ENCODE assay signal across 9 cellular contexts in the genomic region with DNA sequence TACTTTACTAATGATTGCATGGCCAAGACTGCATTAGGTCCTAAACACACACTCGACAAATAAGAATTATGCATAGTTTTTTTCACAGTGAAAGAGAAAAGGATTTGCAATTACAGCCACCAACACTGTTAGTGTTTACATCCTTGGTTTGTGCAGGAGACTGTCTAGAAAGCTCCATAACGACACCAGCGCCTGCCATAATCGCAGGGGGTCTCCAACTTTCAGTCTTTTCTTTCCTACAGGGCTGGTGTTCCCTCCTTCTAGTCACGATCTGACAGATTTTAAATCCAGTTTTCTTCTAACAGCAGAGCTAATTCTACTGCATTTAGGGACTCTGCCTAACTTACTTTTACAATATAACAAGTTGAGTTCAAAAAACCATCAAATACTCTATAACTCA. TPM values are rescaled to one million over a fixed set of nuclear protein-coding genes. Genes with fewer than 3 reads are reported as not detected.
DNase-seq lines count a peak whose midpoint lies in the region; ATAC-seq, FAIRE-seq and TF ChIP-seq lines count a peak whose summit lies in the region.
"Had no signal": no experiment of that assay in that cellular context is flagged by ENCODE, and none has a peak within 500 bp of the region (broad histone marks: within the 10 kb centered on the region; RNA-seq: fewer than 3 reads in every experiment).

No MANE protein-coding gene starts in this region.

- H3K9me3 ChIP-seq in Karpas-422 (ENCODE audit: low read length): no peaks in the 10 kb centered on the region
- H3K9me3 ChIP-seq in endothelial cell of umbilical vein (replicated peaks; ENCODE audit: control insufficient read depth, insufficient read depth, low read length): no peaks in the 10 kb centered on the region

- H3K27ac ChIP-seq in ACC112 (ENCODE audit: low read depth, low read length) (peak overlapping the region; percentile 54), Karpas-422 (ENCODE audit: low read length) (peak overlapping the region; percentile 87), endothelial cell of umbilical vein (ENCODE audit: insufficient read depth, low read depth, low read length) (peak overlapping the region; percentile 41)

- H3K4me2 ChIP-seq in Karpas-422 (ENCODE audit: low read depth, low read length, poor library complexity, severe bottlenecking) (peak overlapping the region; percentile 74), endothelial cell of umbilical vein (ENCODE audit: insufficient read depth, low read length) (peak overlapping the region; percentile 82)

- H4K20me1 ChIP-seq in Karpas-422 (ENCODE audit: insufficient read depth, low read depth, low read length) (no peaks in the 10 kb centered on the region), endothelial cell of umbilical vein (replicated peaks; ENCODE audit: control insufficient read depth, extremely low read depth, insufficient read depth, low read length) (no peaks in the 10 kb centered on the region)

- H3K4me1 ChIP-seq in ACC112 (ENCODE audit: control insufficient read depth, insufficient read depth, low read length, unreplicated experiment): peaks cover 51% of the 10 kb centered on the region
- peaks cover 66% of the 10 kb centered on the region for H3K4me1 ChIP-seq in Karpas-422 (ENCODE audit: low read length)
- peaks cover 41% of the 10 kb centered on the region for H3K4me1 ChIP-seq in endothelial cell of umbilical vein (ENCODE audit: control insufficient read depth, extremely low read depth, insufficient read depth, low read length)

- dilution Hi-C loops in endothelial cell of umbilical vein (cut with MboI; ENCODE audit: extremely low pct_ligation_motif_present, low sequenced_read_pairs): no loop called here

- CTCF ChIA-PET in endothelial cell of umbilical vein (lab: Charles Lee): interaction anchor here (1.1 to 2.2 kb wide), 6 partner anchors 10 to 78 kb away, joined by 3 to 13 read pairs (median 5); no protein-coding TSS in a partner anchor
- CTCF ChIA-PET in activated CD4-positive, alpha-beta T cell treated with anti-CD3 and anti-CD28 coated beads for 36 hours (lab: Charles Lee): interaction anchor here (1.1 to 1.5 kb wide), 3 partner anchors 17 to 49 kb away, joined by 3 to 7 read pairs (median 3); no protein-coding TSS in a partner anchor

- POLR2A ChIA-PET in endothelial cell of umbilical vein (lab: Charles Lee): interaction anchor here (1.1 to 1.6 kb wide), 2 partner anchors 27 to 57 kb away, joined by 4 read pairs; no protein-coding TSS in a partner anchor
- POLR2A ChIA-PET in activated CD4-positive, alpha-beta T cell treated with anti-CD3 and anti-CD28 coated beads for 36 hours (lab: Charles Lee): no interaction called here

- H3K27me3 ChIP-seq in ACC112 (ENCODE audit: insufficient read depth, low read length): no peaks in the 10 kb centered on the region
- no peaks in the 10 kb centered on the region for H3K27me3 ChIP-seq in Karpas-422 (ENCODE audit: low read length)
- H3K27me3 ChIP-seq in endothelial cell of umbilical vein (ENCODE audit: control insufficient read depth in 2 of 2, insufficient read depth in 2 of 2, low read length in 2 of 2): no peaks in the 10 kb centered on the region

- H3K27me3 Mint-ChIP-seq in neural crest cell (ENCODE audit: low read depth): no peaks in the 10 kb centered on the region
- no peaks in the 10 kb centered on the region for H3K27me3 Mint-ChIP-seq in activated CD4-positive, alpha-beta T cell treated with anti-CD3 and anti-CD28 coated beads for 36 hours

- H3K36me3 Mint-ChIP-seq in neural crest cell (ENCODE audit: low read depth): peaks cover under 1% of the 10 kb centered on the region
- H3K36me3 Mint-ChIP-seq in activated CD4-positive, alpha-beta T cell treated with anti-CD3 and anti-CD28 coated beads for 36 hours (ENCODE audit: low read depth): peaks cover 5% of the 10 kb centered on the region

- H3K36me3 ChIP-seq in ACC112 (ENCODE audit: insufficient read depth, low read length): no peaks in the 10 kb centered on the region
- 0 out of 2 replicates have a peak, but pooled peaks cover 3% of the 10 kb centered on the region for H3K36me3 ChIP-seq in Karpas-422 (ENCODE audit: insufficient read depth, low read length)
- H3K36me3 ChIP-seq in endothelial cell of umbilical vein (ENCODE audit: control insufficient read depth in 2 of 2, extremely low read depth in 1 of 2, insufficient read depth in 2 of 2, low read length in 2 of 2): no peaks in the 10 kb centered on the region

- H3K4me1 Mint-ChIP-seq in neural crest cell: peaks cover 38% of the 10 kb centered on the region
- peaks cover 34% of the 10 kb centered on the region for H3K4me1 Mint-ChIP-seq in activated CD4-positive, alpha-beta T cell treated with anti-CD3 and anti-CD28 coated beads for 36 hours

- H3K4me3 ChIP-seq in ACC112 (ENCODE audit: low read depth, low read length): peak overlapping the region; percentile 66
- H3K4me3 ChIP-seq in Karpas-422 (ENCODE audit: low read length): peak overlapping the region; percentile 64
- peak overlapping the region in 1 of 3 experiments; percentile 10 for H3K4me3 ChIP-seq in endothelial cell of umbilical vein (replicated peaks in 1 of 3; ENCODE audit: insufficient read depth in 1 of 3, low read depth in 1 of 3, low read length in 3 of 3)

- no peak for TF ChIP-seq POLR2A in endothelial cell of umbilical vein (IDR thresholded peaks at IDR 0.05; ENCODE audit: low read depth, low read length)

- peak overlapping the region; percentile 86 for H3K4me3 Mint-ChIP-seq in neural crest cell
- no peak overlapping the region for H3K4me3 Mint-ChIP-seq in activated CD4-positive, alpha-beta T cell treated with anti-CD3 and anti-CD28 coated beads for 36 hours

- FAIRE-seq in endothelial cell of umbilical vein (lab: Jason Lieb, UNC): no peak

- no TSS peak for BruUV-seq in endothelial cell of umbilical vein (replicated peaks; lab: Mats Ljungman, UMichigan)

- intact Hi-C loops in endothelial cell of umbilical vein (cut with micrococcal nuclease): no loop called here
- intact Hi-C loops in activated CD4-positive, alpha-beta T cell treated with anti-CD3 and anti-CD28 coated beads for 36 hours (cut with DNase I, micrococcal nuclease): no loop called here

- H3K27ac Mint-ChIP-seq in neural crest cell (ENCODE audit: unreplicated experiment): peak overlapping the region; percentile 91
- no peak overlapping the region for H3K27ac Mint-ChIP-seq in activated CD4-positive, alpha-beta T cell treated with anti-CD3 and anti-CD28 coated beads for 36 hours
- H3K27ac Mint-ChIP-seq: activated T-helper 2 cell treated with anti-CD3 and anti-CD28 coated beads, Interferon-gamma antibody, Interleukin-2, Interleukin-4, amounts not matched to agents 10 μg/mL and 5 μg/mL and 100 μg/mL, durations not matched to agents 14 hours and 24 hours and 36 hours had no signal

- DNase-seq in Karpas-422 (no peak), endothelial cell of umbilical vein (ENCODE audit: low read depth, low spot score) (peak; percentile 4), neural crest cell (ENCODE audit: low read depth, low spot score) (no peak), NCI-H1048 (lab: John Stamatoyannopoulos, UW) (no peak), SIG-M5 (lab: John Stamatoyannopoulos, UW) (no peak), NCI-H128 (lab: John Stamatoyannopoulos, UW; ENCODE audit: unreplicated experiment) (no peak)
- DNase-seq in activated CD4-positive, alpha-beta T cell treated with anti-CD3 and anti-CD28 coated beads for 36 hours: no peak

- peaks cover 2% of the 10 kb centered on the region for H3K9me1 ChIP-seq in endothelial cell of umbilical vein (replicated peaks; ENCODE audit: control insufficient read depth, extremely low read depth, insufficient read depth, low read length)

- peak overlapping the region; percentile 72 for H2AFZ ChIP-seq in ACC112 (ENCODE audit: low read length, unreplicated experiment)
- no peak overlapping the region for H2AFZ ChIP-seq in Karpas-422 (ENCODE audit: low read length)
- peak overlapping the region; percentile 9 for H2AFZ ChIP-seq in endothelial cell of umbilical vein (ENCODE audit: low read depth, low read length)

- no peak for ATAC-seq in activated CD4-positive, alpha-beta T cell treated with anti-CD3 and anti-CD28 coated beads for 36 hours

- TF ChIP-seq CTCF in endothelial cell of umbilical vein (IDR thresholded peaks at IDR 0.05; ENCODE audit: extremely low read depth in 1 of 2, insufficient read depth in 1 of 2, low read depth in 1 of 2, low read length in 2 of 2) (no peak), neural crest cell (conservative IDR thresholded peaks at IDR 0.05) (no peak)

- H3K9ac ChIP-seq in Karpas-422 (ENCODE audit: low read length) (peak overlapping the region; percentile 62), endothelial cell of umbilical vein (replicated peaks; ENCODE audit: extremely low read depth, insufficient read depth, low read length) (peak overlapping the region; percentile 26)

- no peaks in the 10 kb centered on the region for H3K9me2 ChIP-seq in Karpas-422 (replicated peaks; ENCODE audit: insufficient read depth, low read length)

- no peaks in the 10 kb centered on the region for H3K9me3 Mint-ChIP-seq in neural crest cell
- H3K9me3 Mint-ChIP-seq in activated CD4-positive, alpha-beta T cell treated with anti-CD3 and anti-CD28 coated beads for 36 hours (ENCODE audit: low read depth): no peaks in the 10 kb centered on the region
- H3K9me3 Mint-ChIP-seq: activated T-helper 2 cell treated with anti-CD3 and anti-CD28 coated beads, Interferon-gamma antibody, Interleukin-2, Interleukin-4, amounts not matched to agents 10 μg/mL and 5 μg/mL and 100 μg/mL, durations not matched to agents 14 hours and 24 hours and 36 hours had no signal

- H3K79me2 ChIP-seq in ACC112 (ENCODE audit: control insufficient read depth, insufficient read depth, low read length, unreplicated experiment): peaks cover 30% of the 10 kb centered on the region
- peaks cover 92% of the 10 kb centered on the region for H3K79me2 ChIP-seq in Karpas-422 (ENCODE audit: low read length)
- H3K79me2 ChIP-seq in endothelial cell of umbilical vein (ENCODE audit: control insufficient read depth, insufficient read depth, low read length): peaks cover 10% of the 10 kb centered on the region

TF ChIP-seq in endothelial cell of umbilical vein, 7 proteins besides CTCF, POLR2A, EP300 and RAD21 (continues in another document):
- TF ChIP-seq GATA2 (IDR thresholded peaks at IDR 0.05; ENCODE audit: insufficient read depth, insufficient read length, low read depth, low read length): no peak

RNA-seq across cellular contexts. Expression of a gene that starts 58.0 kb away (rescaled TPM):
- 115 and 157 TPM in 2 replicates for total RNA-seq in Karpas-422 (2014; rRNA removed; shearing (Covaris generic); ENCODE audit: low replicate concordance)
- total RNA-seq in endothelial cell of umbilical vein (55.0 and 62.9 TPM in 2 replicates), neural crest cell (69.2 and 70.5 TPM in 2 replicates)
- 11.8 and 15.0 TPM in 2 replicates for polyA plus RNA-seq in endothelial cell of umbilical vein
- polyA plus RNA-seq in endothelial cell of umbilical vein (2011; cell fraction: cytosol; rRNA removed): 12.1 and 12.8 TPM in 2 replicates
- polyA plus RNA-seq in endothelial cell of umbilical vein (2011; cell fraction: nucleus; rRNA removed): 39.8 and 55.9 TPM in 2 replicates
- 19.9 and 20.0 TPM in 2 replicates for polyA plus RNA-seq in endothelial cell of umbilical vein (2012)
- polyA minus RNA-seq in endothelial cell of umbilical vein: 76.5 and 81.9 TPM in 2 replicates
- 24.1 TPM for polyA minus RNA-seq in endothelial cell of umbilical vein (2011; cell fraction: cytosol; rRNA and poly(A)+ RNA removed)
- 134 and 190 TPM in 2 replicates for polyA minus RNA-seq in endothelial cell of umbilical vein (2011; cell fraction: nucleus; rRNA and poly(A)+ RNA removed)
- total RNA-seq in activated CD4-positive, alpha-beta T cell treated with anti-CD3 and anti-CD28 coated beads for 36 hours: 10 to 100 TPM; 45.5 to 68.5 TPM
